ENCODE assay signal across 10 cellular contexts in genomic region chr9:113592806-113593575, GRCh38.
A peak's percentile ranks its signal among the peaks of the same experiment; 100 is the strongest.
DNase-seq lines count a peak whose midpoint lies in the region; ATAC-seq, FAIRE-seq and TF ChIP-seq lines count a peak whose summit lies in the region.
"Had no signal": no experiment of that assay in that cellular context is flagged by ENCODE, and none has a peak within 500 bp of the region (broad histone marks: within the 10 kb centered on the region; RNA-seq: fewer than 3 reads in every experiment).

No MANE protein-coding gene starts in this region.

- no peak for TF ChIP-seq CTCF in brain microvascular endothelial cell (IDR thresholded peaks at IDR 0.05; ENCODE audit: low read depth, low read length, missing control alignments)

- in situ Hi-C loops in brain microvascular endothelial cell (cut with HindIII; ENCODE audit: low pct_ligation_motif_present, low sequenced_read_pairs): no loop called here

- H3K36me3 ChIP-seq in brain microvascular endothelial cell (replicated peaks) (peaks cover 24% of the 10 kb centered on the region), muscle layer of duodenum (ENCODE audit: control insufficient read depth in 1 of 2, insufficient read depth in 2 of 2, low read length in 2 of 2) (peaks cover 7 to 24% of the 10 kb centered on the region in 2 donors)

- H3K4me1 ChIP-seq in muscle layer of duodenum (ENCODE audit: control insufficient read depth in 1 of 2, insufficient read depth in 2 of 2, low read length in 2 of 2): peaks cover 4 to 41% of the 10 kb centered on the region in 2 donors

- ATAC-seq in HG02938 (IDR thresholded peaks at IDR 0.05; ENCODE audit: unreplicated experiment) (peak; percentile 4), GM21528 (IDR thresholded peaks at IDR 0.05; ENCODE audit: low FRiP score, unreplicated experiment) (no peak)

- H3K4me3 ChIP-seq in brain microvascular endothelial cell (ENCODE audit: low read depth, low read length): no peak overlapping the region
- peak overlapping the region in 1 of 2 donors; percentile 75 for H3K4me3 ChIP-seq in muscle layer of duodenum (ENCODE audit: low read depth in 1 of 2, low read length in 2 of 2)

- H3K27me3 ChIP-seq in brain microvascular endothelial cell (replicated peaks) (no peaks in the 10 kb centered on the region), muscle layer of duodenum (ENCODE audit: low read depth, low read length) (no peaks in the 10 kb centered on the region)
- H3K27me3 ChIP-seq: SJCRH30 had no signal

- no peaks in the 10 kb centered on the region for H3K9me3 ChIP-seq in muscle layer of duodenum (ENCODE audit: control insufficient read depth in 1 of 2, low read length in 2 of 2)
- H3K9me3 ChIP-seq: SJCRH30 had no signal

- DNase-seq in brain microvascular endothelial cell (no peak), NCI-H1417 (lab: John Stamatoyannopoulos, UW) (no peak), SHP77 treated with DMSO at 0.1 percent for 48 hours (lab: John Stamatoyannopoulos, UW) (no peak), NCI-H2196 treated with DMSO at 0.1 percent for 48 hours (lab: John Stamatoyannopoulos, UW; ENCODE audit: unreplicated experiment) (no peak)

- FAIRE-seq in A204.1 (lab: Jason Lieb, UNC): peak; percentile 85
- FAIRE-seq: D721Med had no signal

- H3K27ac ChIP-seq in brain microvascular endothelial cell: peak overlapping the region; percentile 72
- H3K27ac ChIP-seq in muscle layer of duodenum (ENCODE audit: low read length): peak overlapping the region; percentile 19
- H3K27ac ChIP-seq: SJCRH30 had no signal
